21 cellular contexts compared by ENCODE assay signal in genomic region chr16:9308300-9309209, GRCh38.
DNase-seq lines count a peak whose midpoint lies in the region; ATAC-seq and TF ChIP-seq lines count a peak whose summit lies in the region.
"Had no signal": no experiment of that assay in that cellular context is flagged by ENCODE, and none has a peak within 500 bp of the region (broad histone marks: within the 10 kb centered on the region; RNA-seq: fewer than 3 reads in every experiment).

No MANE protein-coding gene starts in this region.

- 36% methylated on average over 14 of the region's 14 CpGs for WGBS in right lobe of liver (ENCODE audit: insufficient coverage, low coverage, low lambda C conversion rate, missing lambda C conversion rate)
- WGBS in thyroid gland, 2 donors: 47 to 48% methylated on average over 14 of the region's 14 CpGs

- no peak overlapping the region for H3K4me2 ChIP-seq in GM23338

- peak; percentile 95 to 98 (median 96) for ATAC-seq in right lobe of liver
- ATAC-seq in GM23338: no peak
- ATAC-seq: activated CD8-positive, alpha-beta memory T cell treated with anti-CD3 and anti-CD28 coated beads, Interleukin-2, amount 10 ng/mL, durations not matched to agents 7 days and 5 days; natural killer cell treated with Interleukin-12 subunit alpha and Interleukin-12 subunit beta and Interleukin-15 and Interleukin-18, amount 100 ng/mL, for 72 hours; T-cell had no signal

- no peaks in the 10 kb centered on the region for H3K36me3 ChIP-seq in left ventricle myocardium inferior
- no peaks in the 10 kb centered on the region for H3K36me3 ChIP-seq in right lobe of liver
- no peaks in the 10 kb centered on the region for H3K36me3 ChIP-seq in thyroid gland
- H3K36me3 ChIP-seq in GM23338 (ENCODE audit: insufficient read depth): no peaks in the 10 kb centered on the region
- H3K36me3 ChIP-seq: upper lobe of left lung had no signal

- H3K4me1 Mint-ChIP-seq in GM23338: peaks cover 7% of the 10 kb centered on the region
- H3K4me1 Mint-ChIP-seq: activated CD8-positive, alpha-beta memory T cell treated with anti-CD3 and anti-CD28 coated beads, Interleukin-2, amount 10 ng/mL, durations not matched to agents 7 days and 5 days; activated naive CD8-positive, alpha-beta T cell treated with anti-CD3 and anti-CD28 coated beads for 36 hours; memory B cell; T-cell had no signal

- no peak overlapping the region for H3K27ac Mint-ChIP-seq in GM23338
- H3K27ac Mint-ChIP-seq: activated CD8-positive, alpha-beta memory T cell treated with anti-CD3 and anti-CD28 coated beads, Interleukin-2, amount 10 ng/mL, durations not matched to agents 7 days and 5 days; activated naive CD8-positive, alpha-beta T cell treated with anti-CD3 and anti-CD28 coated beads for 36 hours; activated T-helper 1 cell treated with anti-CD3 and anti-CD28 coated beads, Interleukin-12 subunit alpha, Interleukin-12 subunit beta, Interleukin-2, Interleukin-4 antibody, amounts not matched to agents 30 ng/mL and 10 ng/mL and 1 ng/mL, durations not matched to agents 14 hours and 24 hours and 36 hours; memory B cell; natural killer cell treated with Interleukin-12 subunit alpha and Interleukin-12 subunit beta and Interleukin-15 and Interleukin-18, amount 100 ng/mL, for 72 hours; stimulated activated naive CD8-positive, alpha-beta T cell treated with anti-CD3 and anti-CD28 coated beads, Interleukin-15, Interleukin-2, amounts not matched to agents 100 ng/mL and 50 ng/mL, for 24 hours; T-cell had no signal

- peaks cover 25% of the 10 kb centered on the region for H3K4me1 ChIP-seq in left ventricle myocardium inferior
- H3K4me1 ChIP-seq in right lobe of liver: peaks cover 0 to 21% (median 8%) of the 10 kb centered on the region in 4 donors
- peaks cover 0 to 5% of the 10 kb centered on the region in 2 donors for H3K4me1 ChIP-seq in thyroid gland
- H3K4me1 ChIP-seq in GM23338 (ENCODE audit: insufficient read depth): no peaks in the 10 kb centered on the region

- no peak overlapping the region for H3K4me3 Mint-ChIP-seq in GM23338
- H3K4me3 Mint-ChIP-seq: activated CD8-positive, alpha-beta memory T cell treated with anti-CD3 and anti-CD28 coated beads, Interleukin-2, amount 10 ng/mL, durations not matched to agents 7 days and 5 days; activated naive CD8-positive, alpha-beta T cell treated with anti-CD3 and anti-CD28 coated beads for 36 hours; activated T-helper 1 cell treated with anti-CD3 and anti-CD28 coated beads, Interleukin-12 subunit alpha, Interleukin-12 subunit beta, Interleukin-2, Interleukin-4 antibody, amounts not matched to agents 30 ng/mL and 10 ng/mL and 1 ng/mL, durations not matched to agents 14 hours and 24 hours and 36 hours; memory B cell; natural killer cell treated with Interleukin-12 subunit alpha and Interleukin-12 subunit beta and Interleukin-15 and Interleukin-18, amount 100 ng/mL, for 72 hours; stimulated activated naive CD8-positive, alpha-beta T cell treated with anti-CD3 and anti-CD28 coated beads, Interleukin-15, Interleukin-2, amounts not matched to agents 100 ng/mL and 50 ng/mL, for 24 hours; T-cell had no signal

- intact Hi-C loops in left ventricle myocardium inferior (cut with micrococcal nuclease) (no loop called here), right lobe of liver (cut with DNase I) (no loop called here), thyroid gland (cut with DNase I) (no loop called here)

- H2AFZ ChIP-seq in GM23338: no peak overlapping the region

- H3K36me3 Mint-ChIP-seq in GM23338 (ENCODE audit: low read depth): no peaks in the 10 kb centered on the region
- H3K36me3 Mint-ChIP-seq: activated CD8-positive, alpha-beta memory T cell treated with anti-CD3 and anti-CD28 coated beads, Interleukin-2, amount 10 ng/mL, durations not matched to agents 7 days and 5 days; activated naive CD8-positive, alpha-beta T cell treated with anti-CD3 and anti-CD28 coated beads for 36 hours; memory B cell; natural killer cell treated with Interleukin-12 subunit alpha and Interleukin-12 subunit beta and Interleukin-15 and Interleukin-18, amount 100 ng/mL, for 72 hours; T-cell had no signal

- H3F3A ChIP-seq in GM23338 (replicated peaks; ENCODE audit: low read depth): no peaks in the 10 kb centered on the region

- H3K27me3 ChIP-seq in left ventricle myocardium inferior (ENCODE audit: low read depth) (no peaks in the 10 kb centered on the region), right lobe of liver (no peaks in the 10 kb centered on the region), thyroid gland (no peaks in the 10 kb centered on the region), GM23338 (ENCODE audit: insufficient read depth) (no peaks in the 10 kb centered on the region)
- H3K27me3 ChIP-seq: upper lobe of left lung had no signal

- H4K20me1 ChIP-seq in GM23338 (replicated peaks; ENCODE audit: insufficient read depth): no peaks in the 10 kb centered on the region

- no peaks in the 10 kb centered on the region for H3K27me3 Mint-ChIP-seq in GM23338 (ENCODE audit: insufficient read depth, low read depth, poor library complexity)
- H3K27me3 Mint-ChIP-seq: activated CD8-positive, alpha-beta memory T cell treated with anti-CD3 and anti-CD28 coated beads, Interleukin-2, amount 10 ng/mL, durations not matched to agents 7 days and 5 days; stimulated activated naive CD8-positive, alpha-beta T cell treated with anti-CD3 and anti-CD28 coated beads, Interleukin-15, Interleukin-2, amounts not matched to agents 100 ng/mL and 50 ng/mL, for 24 hours had no signal

- no peaks in the 10 kb centered on the region; the same call in 2 of the 3 replicates for H3K9me3 Mint-ChIP-seq in GM23338
- H3K9me3 Mint-ChIP-seq: activated naive CD8-positive, alpha-beta T cell treated with anti-CD3 and anti-CD28 coated beads for 36 hours; activated T-helper 1 cell treated with anti-CD3 and anti-CD28 coated beads, Interleukin-12 subunit alpha, Interleukin-12 subunit beta, Interleukin-2, Interleukin-4 antibody, amounts not matched to agents 30 ng/mL and 10 ng/mL and 1 ng/mL, durations not matched to agents 14 hours and 24 hours and 36 hours; memory B cell; natural killer cell treated with Interleukin-12 subunit alpha and Interleukin-12 subunit beta and Interleukin-15 and Interleukin-18, amount 100 ng/mL, for 72 hours; stimulated activated naive CD8-positive, alpha-beta T cell treated with anti-CD3 and anti-CD28 coated beads, Interleukin-15, Interleukin-2, amounts not matched to agents 100 ng/mL and 50 ng/mL, for 24 hours had no signal

- TF ChIP-seq POLR2A in right lobe of liver (IDR thresholded peaks at IDR 0.05) (no peak), thyroid gland (IDR thresholded peaks at IDR 0.05) (no peak)

- no peaks in the 10 kb centered on the region for H3K9me2 ChIP-seq in GM23338 (ENCODE audit: insufficient read depth)

- DNase-seq in SW480 (ENCODE audit: low spot score) (peak; percentile 44), left ventricle myocardium inferior (no peak), right lobe of liver (peak; percentile 33 to 83 (median 67)), thyroid gland (peak; percentile 52 to 65), iPS-NIHi11 (ENCODE audit: low spot score) (no peak), GM23338 (ENCODE audit: low spot score) (no peak)
- DNase-seq in activated effector memory CD4-positive, alpha-beta T cell treated with anti-CD3 and anti-CD28 coated beads, Interleukin-2, amount 50 U/mL, for 16 hours: no peak
- DNase-seq: activated CD4-positive, alpha-beta T cell treated with anti-CD3 and anti-CD28 coated beads for 4 hours; activated CD8-positive, alpha-beta memory T cell treated with anti-CD3 and anti-CD28 coated beads, Interleukin-2, amount 10 ng/mL, durations not matched to agents 7 days and 5 days; activated naive CD8-positive, alpha-beta T cell treated with anti-CD3 and anti-CD28 coated beads for 36 hours; AML-193; NCI-H1694 treated with DMSO at 0.1 percent for 48 hours; NCI-H2227 treated with DMSO at 0.1 percent for 48 hours; SIG-M5; stimulated activated CD4-positive, alpha-beta T cell treated with anti-CD3 and anti-CD28 coated beads, Interleukin-4, amount 100 ng/mL, for 1 hour; T-cell; upper lobe of left lung had no signal

- H3K27ac ChIP-seq in left ventricle myocardium inferior (replicated peaks) (peak overlapping the region; percentile 23), right lobe of liver (peak overlapping the region; percentile 10 to 82 (median 74)), thyroid gland (no peak overlapping the region), GM23338 (ENCODE audit: low read depth) (no peak overlapping the region)
- H3K27ac ChIP-seq: upper lobe of left lung had no signal

- TF ChIP-seq CTCF in left ventricle myocardium inferior (IDR thresholded peaks at IDR 0.05; ENCODE audit: borderline replicate concordance) (no peak), right lobe of liver (IDR thresholded peaks at IDR 0.05) (no peak), thyroid gland (IDR thresholded peaks at IDR 0.05) (no peak), GM23338 (conservative IDR thresholded peaks at IDR 0.05; ENCODE audit: low read depth in 2 of 2) (no peak)

- H3K4me3 ChIP-seq in left ventricle myocardium inferior: no peak overlapping the region
- no peak overlapping the region for H3K4me3 ChIP-seq in right lobe of liver
- no peak overlapping the region for H3K4me3 ChIP-seq in thyroid gland (replicated peaks in 1 of 3)
- H3K4me3 ChIP-seq in GM23338: no peak overlapping the region
- H3K4me3 ChIP-seq: upper lobe of left lung had no signal

- no peaks in the 10 kb centered on the region for H3K9me3 ChIP-seq in left ventricle myocardium inferior (replicated peaks)
- H3K9me3 ChIP-seq in right lobe of liver: no peaks in the 10 kb centered on the region
- H3K9me3 ChIP-seq in thyroid gland: no peaks in the 10 kb centered on the region
- H3K9me3 ChIP-seq: upper lobe of left lung had no signal

- no peaks in the 10 kb centered on the region for H3K79me2 ChIP-seq in GM23338 (replicated peaks; ENCODE audit: insufficient read depth)

TF ChIP-seq in GM23338, 12 proteins besides CTCF, POLR2A, EP300 and RAD21 (continues in another document):
- no peak for TF ChIP-seq ETS1 (IDR thresholded peaks at IDR 0.05)
- TF ChIP-seq STAT1 (IDR thresholded peaks at IDR 0.05; ENCODE audit: unreplicated experiment): no peak
- TF ChIP-seq ZNF114 (CRISPR knock-in tag; IDR thresholded peaks at IDR 0.05): no peak

Comparison
In these comparisons a context has a peak if more than half of its experiments do, and no peak if none do; other contexts are left out.
1. DNase-seq: peak in SW480 (single experiment), right lobe of liver (3 of 3) and thyroid gland (2 of 2); none in left ventricle myocardium inferior (single experiment), iPS-NIHi11 (single experiment), activated effector memory CD4-positive, alpha-beta T cell treated with anti-CD3 and anti-CD28 coated beads, Interleukin-2, amount 50 U/mL, for 16 hours (single experiment) and GM23338 (single experiment).
2. H3K27ac ChIP-seq: peak in left ventricle myocardium inferior (single experiment) and right lobe of liver (3 of 3); none in thyroid gland (0 of 3) and GM23338 (single experiment).